ENCODE assay signal across 1 cellular context in the genomic region with DNA sequence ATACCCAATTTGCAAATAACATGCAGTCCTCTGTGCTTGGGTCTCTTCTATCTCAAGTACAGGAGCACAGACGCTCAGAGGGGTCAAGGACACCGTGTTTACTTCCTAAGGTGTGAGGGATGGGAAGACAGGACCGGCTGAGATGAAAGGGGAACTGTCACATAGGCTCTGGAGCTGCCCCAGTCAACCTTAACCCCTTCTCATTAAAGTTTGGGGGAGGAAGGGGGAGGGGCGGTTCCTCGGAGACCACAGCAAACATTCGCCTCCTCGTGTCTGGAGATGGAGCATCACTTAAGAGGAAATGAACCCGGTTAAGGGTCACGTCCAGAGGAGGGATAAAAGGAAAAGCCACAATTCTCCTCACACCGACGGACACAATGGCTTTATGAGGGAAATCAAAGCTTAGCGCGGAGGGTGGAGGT.
TF ChIP-seq lines count a peak whose summit lies in the region.

No MANE protein-coding gene starts in this region.

TF ChIP-seq in HepG2, 621 proteins besides CTCF, POLR2A, EP300 and RAD21 (continued from another document and continues in another):
- TF ChIP-seq, protein P1, sequence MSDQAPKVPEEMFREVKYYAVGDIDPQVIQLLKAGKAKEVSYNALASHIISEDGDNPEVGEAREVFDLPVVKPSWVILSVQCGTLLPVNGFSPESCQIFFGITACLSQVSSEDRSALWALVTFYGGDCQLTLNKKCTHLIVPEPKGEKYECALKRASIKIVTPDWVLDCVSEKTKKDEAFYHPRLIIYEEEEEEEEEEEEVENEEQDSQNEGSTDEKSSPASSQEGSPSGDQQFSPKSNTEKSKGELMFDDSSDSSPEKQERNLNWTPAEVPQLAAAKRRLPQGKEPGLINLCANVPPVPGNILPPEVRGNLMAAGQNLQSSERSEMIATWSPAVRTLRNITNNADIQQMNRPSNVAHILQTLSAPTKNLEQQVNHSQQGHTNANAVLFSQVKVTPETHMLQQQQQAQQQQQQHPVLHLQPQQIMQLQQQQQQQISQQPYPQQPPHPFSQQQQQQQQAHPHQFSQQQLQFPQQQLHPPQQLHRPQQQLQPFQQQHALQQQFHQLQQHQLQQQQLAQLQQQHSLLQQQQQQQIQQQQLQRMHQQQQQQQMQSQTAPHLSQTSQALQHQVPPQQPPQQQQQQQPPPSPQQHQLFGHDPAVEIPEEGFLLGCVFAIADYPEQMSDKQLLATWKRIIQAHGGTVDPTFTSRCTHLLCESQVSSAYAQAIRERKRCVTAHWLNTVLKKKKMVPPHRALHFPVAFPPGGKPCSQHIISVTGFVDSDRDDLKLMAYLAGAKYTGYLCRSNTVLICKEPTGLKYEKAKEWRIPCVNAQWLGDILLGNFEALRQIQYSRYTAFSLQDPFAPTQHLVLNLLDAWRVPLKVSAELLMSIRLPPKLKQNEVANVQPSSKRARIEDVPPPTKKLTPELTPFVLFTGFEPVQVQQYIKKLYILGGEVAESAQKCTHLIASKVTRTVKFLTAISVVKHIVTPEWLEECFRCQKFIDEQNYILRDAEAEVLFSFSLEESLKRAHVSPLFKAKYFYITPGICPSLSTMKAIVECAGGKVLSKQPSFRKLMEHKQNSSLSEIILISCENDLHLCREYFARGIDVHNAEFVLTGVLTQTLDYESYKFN (CRISPR knock-in tag; conservative IDR thresholded peaks at IDR 0.05) = peak; percentile 88
- TF ChIP-seq MZF1 (CRISPR knock-in tag; IDR thresholded peaks at IDR 0.05; ENCODE audit: borderline replicate concordance) = no peak
- TF ChIP-seq PLRG1 (conservative IDR thresholded peaks at IDR 0.05) = no peak
- no peak for TF ChIP-seq NCOA5 (CRISPR knock-in tag; IDR thresholded peaks at IDR 0.05)
- no peak for TF ChIP-seq CBFB (CRISPR knock-in tag; IDR thresholded peaks at IDR 0.05)
- TF ChIP-seq KDM4B (CRISPR knock-in tag; IDR thresholded peaks at IDR 0.05) = peak; percentile 37; the same call in 1 of the 2 replicates
- TF ChIP-seq GATA4 (IDR thresholded peaks at IDR 0.05; ENCODE audit: borderline replicate concordance, low read depth) = peak; percentile 79; the same call in 1 of the 2 replicates
- TF ChIP-seq, protein P2, sequence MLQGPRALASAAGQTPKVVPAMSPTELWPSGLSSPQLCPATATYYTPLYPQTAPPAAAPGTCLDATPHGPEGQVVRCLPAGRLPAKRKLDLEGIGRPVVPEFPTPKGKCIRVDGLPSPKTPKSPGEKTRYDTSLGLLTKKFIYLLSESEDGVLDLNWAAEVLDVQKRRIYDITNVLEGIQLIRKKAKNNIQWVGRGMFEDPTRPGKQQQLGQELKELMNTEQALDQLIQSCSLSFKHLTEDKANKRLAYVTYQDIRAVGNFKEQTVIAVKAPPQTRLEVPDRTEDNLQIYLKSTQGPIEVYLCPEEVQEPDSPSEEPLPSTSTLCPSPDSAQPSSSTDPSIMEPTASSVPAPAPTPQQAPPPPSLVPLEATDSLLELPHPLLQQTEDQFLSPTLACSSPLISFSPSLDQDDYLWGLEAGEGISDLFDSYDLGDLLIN (CRISPR knock-in tag; IDR thresholded peaks at IDR 0.05; ENCODE audit: borderline replicate concordance) = no peak
- 0 out of 2 replicates have a peak, but pooled peaks have one; percentile 16 for TF ChIP-seq ZNF33A (CRISPR knock-in tag; IDR thresholded peaks at IDR 0.05; ENCODE audit: borderline replicate concordance)
- TF ChIP-seq TEAD3 (CRISPR knock-in tag; optimal IDR thresholded peaks at IDR 0.05; ENCODE audit: borderline replicate concordance) = peak; percentile 66
- no peak; the same call in 1 of the 2 replicates for TF ChIP-seq ZNF768 (CRISPR knock-in tag; IDR thresholded peaks at IDR 0.05)
- peak; percentile 51; the same call in 1 of the 2 replicates for TF ChIP-seq GFI1 (CRISPR knock-in tag; IDR thresholded peaks at IDR 0.05; ENCODE audit: borderline replicate concordance)
- TF ChIP-seq, protein P3, sequence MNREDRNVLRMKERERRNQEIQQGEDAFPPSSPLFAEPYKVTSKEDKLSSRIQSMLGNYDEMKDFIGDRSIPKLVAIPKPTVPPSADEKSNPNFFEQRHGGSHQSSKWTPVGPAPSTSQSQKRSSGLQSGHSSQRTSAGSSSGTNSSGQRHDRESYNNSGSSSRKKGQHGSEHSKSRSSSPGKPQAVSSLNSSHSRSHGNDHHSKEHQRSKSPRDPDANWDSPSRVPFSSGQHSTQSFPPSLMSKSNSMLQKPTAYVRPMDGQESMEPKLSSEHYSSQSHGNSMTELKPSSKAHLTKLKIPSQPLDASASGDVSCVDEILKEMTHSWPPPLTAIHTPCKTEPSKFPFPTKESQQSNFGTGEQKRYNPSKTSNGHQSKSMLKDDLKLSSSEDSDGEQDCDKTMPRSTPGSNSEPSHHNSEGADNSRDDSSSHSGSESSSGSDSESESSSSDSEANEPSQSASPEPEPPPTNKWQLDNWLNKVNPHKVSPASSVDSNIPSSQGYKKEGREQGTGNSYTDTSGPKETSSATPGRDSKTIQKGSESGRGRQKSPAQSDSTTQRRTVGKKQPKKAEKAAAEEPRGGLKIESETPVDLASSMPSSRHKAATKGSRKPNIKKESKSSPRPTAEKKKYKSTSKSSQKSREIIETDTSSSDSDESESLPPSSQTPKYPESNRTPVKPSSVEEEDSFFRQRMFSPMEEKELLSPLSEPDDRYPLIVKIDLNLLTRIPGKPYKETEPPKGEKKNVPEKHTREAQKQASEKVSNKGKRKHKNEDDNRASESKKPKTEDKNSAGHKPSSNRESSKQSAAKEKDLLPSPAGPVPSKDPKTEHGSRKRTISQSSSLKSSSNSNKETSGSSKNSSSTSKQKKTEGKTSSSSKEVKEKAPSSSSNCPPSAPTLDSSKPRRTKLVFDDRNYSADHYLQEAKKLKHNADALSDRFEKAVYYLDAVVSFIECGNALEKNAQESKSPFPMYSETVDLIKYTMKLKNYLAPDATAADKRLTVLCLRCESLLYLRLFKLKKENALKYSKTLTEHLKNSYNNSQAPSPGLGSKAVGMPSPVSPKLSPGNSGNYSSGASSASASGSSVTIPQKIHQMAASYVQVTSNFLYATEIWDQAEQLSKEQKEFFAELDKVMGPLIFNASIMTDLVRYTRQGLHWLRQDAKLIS (CRISPR knock-in tag; IDR thresholded peaks at IDR 0.05) = no peak
- no peak for TF ChIP-seq BRD4 (CRISPR knock-in tag; IDR thresholded peaks at IDR 0.05)
- TF ChIP-seq ATF1 (CRISPR knock-in tag; IDR thresholded peaks at IDR 0.05) = no peak; the same call in 1 of the 2 replicates
- TF ChIP-seq, protein P4, sequence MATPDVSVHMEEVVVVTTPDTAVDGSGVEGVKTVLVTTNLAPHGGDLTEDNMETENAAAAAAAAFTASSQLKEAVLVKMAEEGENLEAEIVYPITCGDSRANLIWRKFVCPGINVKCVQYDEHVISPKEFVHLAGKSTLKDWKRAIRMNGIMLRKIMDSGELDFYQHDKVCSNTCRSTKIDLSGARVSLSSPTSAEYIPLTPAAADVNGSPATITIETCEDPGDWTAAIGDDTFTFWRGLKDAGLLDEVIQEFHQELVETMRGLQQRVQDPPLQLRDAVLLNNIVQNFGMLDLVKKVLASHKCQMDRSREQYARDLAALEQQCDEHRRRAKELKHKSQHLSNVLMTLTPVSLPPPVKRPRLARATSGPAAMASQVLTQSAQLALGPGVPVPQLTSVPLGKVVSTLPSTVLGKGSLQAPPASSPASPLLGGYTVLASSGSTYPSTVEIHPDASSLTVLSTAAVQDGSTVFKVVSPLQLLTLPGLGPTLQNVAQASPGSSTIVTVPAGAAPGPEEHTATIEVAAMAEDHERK (CRISPR knock-in tag; IDR thresholded peaks at IDR 0.05; ENCODE audit: low read depth) = no peak
- TF ChIP-seq NAIF1 (CRISPR knock-in tag; IDR thresholded peaks at IDR 0.05; ENCODE audit: borderline replicate concordance) = no peak
- TF ChIP-seq TBL1XR1 (IDR thresholded peaks at IDR 0.05; ENCODE audit: borderline replicate concordance, low read length, partially characterized antibody) = no peak
- TF ChIP-seq, protein P5, sequence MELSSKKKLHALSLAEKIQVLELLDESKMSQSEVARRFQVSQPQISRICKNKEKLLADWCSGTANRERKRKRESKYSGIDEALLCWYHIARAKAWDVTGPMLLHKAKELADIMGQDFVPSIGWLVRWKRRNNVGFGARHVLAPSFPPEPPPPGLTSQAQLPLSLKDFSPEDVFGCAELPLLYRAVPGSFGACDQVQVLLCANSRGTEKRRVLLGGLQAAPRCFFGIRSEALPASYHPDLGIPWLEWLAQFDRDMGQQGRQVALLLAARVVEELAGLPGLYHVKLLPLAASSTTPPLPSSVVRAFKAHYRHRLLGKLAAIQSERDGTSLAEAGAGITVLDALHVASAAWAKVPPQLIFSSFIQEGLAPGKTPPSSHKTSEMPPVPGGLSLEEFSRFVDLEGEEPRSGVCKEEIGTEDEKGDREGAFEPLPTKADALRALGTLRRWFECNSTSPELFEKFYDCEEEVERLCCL (CRISPR knock-in tag; IDR thresholded peaks at IDR 0.05; ENCODE audit: borderline replicate concordance) = no peak
- no peak for TF ChIP-seq ZNF138 (CRISPR knock-in tag; IDR thresholded peaks at IDR 0.05; ENCODE audit: low read depth)
- TF ChIP-seq BRCA1 (CRISPR knock-in tag; IDR thresholded peaks at IDR 0.05) = no peak
- TF ChIP-seq PCBP2 (optimal IDR thresholded peaks at IDR 0.05; ENCODE audit: low read depth, low read length, poor library complexity, severe bottlenecking) = no peak
- TF ChIP-seq ZNF34 (CRISPR knock-in tag; IDR thresholded peaks at IDR 0.05; ENCODE audit: borderline replicate concordance) = no peak
- TF ChIP-seq, protein P6, sequence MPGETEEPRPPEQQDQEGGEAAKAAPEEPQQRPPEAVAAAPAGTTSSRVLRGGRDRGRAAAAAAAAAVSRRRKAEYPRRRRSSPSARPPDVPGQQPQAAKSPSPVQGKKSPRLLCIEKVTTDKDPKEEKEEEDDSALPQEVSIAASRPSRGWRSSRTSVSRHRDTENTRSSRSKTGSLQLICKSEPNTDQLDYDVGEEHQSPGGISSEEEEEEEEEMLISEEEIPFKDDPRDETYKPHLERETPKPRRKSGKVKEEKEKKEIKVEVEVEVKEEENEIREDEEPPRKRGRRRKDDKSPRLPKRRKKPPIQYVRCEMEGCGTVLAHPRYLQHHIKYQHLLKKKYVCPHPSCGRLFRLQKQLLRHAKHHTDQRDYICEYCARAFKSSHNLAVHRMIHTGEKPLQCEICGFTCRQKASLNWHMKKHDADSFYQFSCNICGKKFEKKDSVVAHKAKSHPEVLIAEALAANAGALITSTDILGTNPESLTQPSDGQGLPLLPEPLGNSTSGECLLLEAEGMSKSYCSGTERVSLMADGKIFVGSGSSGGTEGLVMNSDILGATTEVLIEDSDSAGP (CRISPR knock-in tag; IDR thresholded peaks at IDR 0.05; ENCODE audit: borderline replicate concordance) = peak; percentile 46; the same call in 1 of the 2 replicates
- TF ChIP-seq FLYWCH1 (CRISPR knock-in tag; IDR thresholded peaks at IDR 0.05) = no peak
- no peak for TF ChIP-seq ZNF772 (CRISPR knock-in tag; IDR thresholded peaks at IDR 0.05)
- no peak for TF ChIP-seq ZNF879 (CRISPR knock-in tag; IDR thresholded peaks at IDR 0.05)
- TF ChIP-seq KDM1A (CRISPR knock-in tag; IDR thresholded peaks at IDR 0.05) = no peak
- TF ChIP-seq PAWR (CRISPR knock-in tag; IDR thresholded peaks at IDR 0.05; ENCODE audit: borderline replicate concordance) = no peak
- no peak; the same call in 1 of the 2 replicates for TF ChIP-seq ZNF292 (CRISPR knock-in tag; IDR thresholded peaks at IDR 0.05; ENCODE audit: borderline replicate concordance, low read depth)
- TF ChIP-seq ZNF790 (CRISPR knock-in tag; IDR thresholded peaks at IDR 0.05; ENCODE audit: borderline replicate concordance) = no peak
- no peak for TF ChIP-seq ZNF251 (CRISPR knock-in tag; IDR thresholded peaks at IDR 0.05)
- TF ChIP-seq ZNF678 (CRISPR knock-in tag; IDR thresholded peaks at IDR 0.05) = no peak
- no peak for TF ChIP-seq ZNF234 (CRISPR knock-in tag; conservative IDR thresholded peaks at IDR 0.05)
- TF ChIP-seq, protein P7, sequence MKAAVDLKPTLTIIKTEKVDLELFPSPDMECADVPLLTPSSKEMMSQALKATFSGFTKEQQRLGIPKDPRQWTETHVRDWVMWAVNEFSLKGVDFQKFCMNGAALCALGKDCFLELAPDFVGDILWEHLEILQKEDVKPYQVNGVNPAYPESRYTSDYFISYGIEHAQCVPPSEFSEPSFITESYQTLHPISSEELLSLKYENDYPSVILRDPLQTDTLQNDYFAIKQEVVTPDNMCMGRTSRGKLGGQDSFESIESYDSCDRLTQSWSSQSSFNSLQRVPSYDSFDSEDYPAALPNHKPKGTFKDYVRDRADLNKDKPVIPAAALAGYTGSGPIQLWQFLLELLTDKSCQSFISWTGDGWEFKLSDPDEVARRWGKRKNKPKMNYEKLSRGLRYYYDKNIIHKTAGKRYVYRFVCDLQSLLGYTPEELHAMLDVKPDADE (CRISPR knock-in tag; IDR thresholded peaks at IDR 0.05) = no peak
- peak; percentile 62; the same call in 1 of the 2 replicates for TF ChIP-seq ETV5 (CRISPR knock-in tag; IDR thresholded peaks at IDR 0.05; ENCODE audit: borderline replicate concordance)
- TF ChIP-seq, protein P8, sequence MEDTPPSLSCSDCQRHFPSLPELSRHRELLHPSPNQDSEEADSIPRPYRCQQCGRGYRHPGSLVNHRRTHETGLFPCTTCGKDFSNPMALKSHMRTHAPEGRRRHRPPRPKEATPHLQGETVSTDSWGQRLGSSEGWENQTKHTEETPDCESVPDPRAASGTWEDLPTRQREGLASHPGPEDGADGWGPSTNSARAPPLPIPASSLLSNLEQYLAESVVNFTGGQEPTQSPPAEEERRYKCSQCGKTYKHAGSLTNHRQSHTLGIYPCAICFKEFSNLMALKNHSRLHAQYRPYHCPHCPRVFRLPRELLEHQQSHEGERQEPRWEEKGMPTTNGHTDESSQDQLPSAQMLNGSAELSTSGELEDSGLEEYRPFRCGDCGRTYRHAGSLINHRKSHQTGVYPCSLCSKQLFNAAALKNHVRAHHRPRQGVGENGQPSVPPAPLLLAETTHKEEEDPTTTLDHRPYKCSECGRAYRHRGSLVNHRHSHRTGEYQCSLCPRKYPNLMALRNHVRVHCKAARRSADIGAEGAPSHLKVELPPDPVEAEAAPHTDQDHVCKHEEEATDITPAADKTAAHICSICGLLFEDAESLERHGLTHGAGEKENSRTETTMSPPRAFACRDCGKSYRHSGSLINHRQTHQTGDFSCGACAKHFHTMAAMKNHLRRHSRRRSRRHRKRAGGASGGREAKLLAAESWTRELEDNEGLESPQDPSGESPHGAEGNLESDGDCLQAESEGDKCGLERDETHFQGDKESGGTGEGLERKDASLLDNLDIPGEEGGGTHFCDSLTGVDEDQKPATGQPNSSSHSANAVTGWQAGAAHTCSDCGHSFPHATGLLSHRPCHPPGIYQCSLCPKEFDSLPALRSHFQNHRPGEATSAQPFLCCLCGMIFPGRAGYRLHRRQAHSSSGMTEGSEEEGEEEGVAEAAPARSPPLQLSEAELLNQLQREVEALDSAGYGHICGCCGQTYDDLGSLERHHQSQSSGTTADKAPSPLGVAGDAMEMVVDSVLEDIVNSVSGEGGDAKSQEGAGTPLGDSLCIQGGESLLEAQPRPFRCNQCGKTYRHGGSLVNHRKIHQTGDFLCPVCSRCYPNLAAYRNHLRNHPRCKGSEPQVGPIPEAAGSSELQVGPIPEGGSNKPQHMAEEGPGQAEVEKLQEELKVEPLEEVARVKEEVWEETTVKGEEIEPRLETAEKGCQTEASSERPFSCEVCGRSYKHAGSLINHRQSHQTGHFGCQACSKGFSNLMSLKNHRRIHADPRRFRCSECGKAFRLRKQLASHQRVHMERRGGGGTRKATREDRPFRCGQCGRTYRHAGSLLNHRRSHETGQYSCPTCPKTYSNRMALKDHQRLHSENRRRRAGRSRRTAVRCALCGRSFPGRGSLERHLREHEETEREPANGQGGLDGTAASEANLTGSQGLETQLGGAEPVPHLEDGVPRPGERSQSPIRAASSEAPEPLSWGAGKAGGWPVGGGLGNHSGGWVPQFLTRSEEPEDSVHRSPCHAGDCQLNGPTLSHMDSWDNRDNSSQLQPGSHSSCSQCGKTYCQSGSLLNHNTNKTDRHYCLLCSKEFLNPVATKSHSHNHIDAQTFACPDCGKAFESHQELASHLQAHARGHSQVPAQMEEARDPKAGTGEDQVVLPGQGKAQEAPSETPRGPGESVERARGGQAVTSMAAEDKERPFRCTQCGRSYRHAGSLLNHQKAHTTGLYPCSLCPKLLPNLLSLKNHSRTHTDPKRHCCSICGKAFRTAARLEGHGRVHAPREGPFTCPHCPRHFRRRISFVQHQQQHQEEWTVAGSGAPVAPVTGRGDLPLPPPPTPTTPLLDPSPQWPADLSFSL (CRISPR knock-in tag; IDR thresholded peaks at IDR 0.05) = no peak
